In genomic region chr6:159042003-159042823, GRCh38 we compare ENCODE assay signal across 1 cellular context.
TF ChIP-seq lines count a peak whose summit lies in the region.

No MANE protein-coding gene starts in this region.

TF ChIP-seq in GM23338, 12 proteins besides CTCF, POLR2A, EP300 and RAD21:
- TF ChIP-seq, protein P1, sequence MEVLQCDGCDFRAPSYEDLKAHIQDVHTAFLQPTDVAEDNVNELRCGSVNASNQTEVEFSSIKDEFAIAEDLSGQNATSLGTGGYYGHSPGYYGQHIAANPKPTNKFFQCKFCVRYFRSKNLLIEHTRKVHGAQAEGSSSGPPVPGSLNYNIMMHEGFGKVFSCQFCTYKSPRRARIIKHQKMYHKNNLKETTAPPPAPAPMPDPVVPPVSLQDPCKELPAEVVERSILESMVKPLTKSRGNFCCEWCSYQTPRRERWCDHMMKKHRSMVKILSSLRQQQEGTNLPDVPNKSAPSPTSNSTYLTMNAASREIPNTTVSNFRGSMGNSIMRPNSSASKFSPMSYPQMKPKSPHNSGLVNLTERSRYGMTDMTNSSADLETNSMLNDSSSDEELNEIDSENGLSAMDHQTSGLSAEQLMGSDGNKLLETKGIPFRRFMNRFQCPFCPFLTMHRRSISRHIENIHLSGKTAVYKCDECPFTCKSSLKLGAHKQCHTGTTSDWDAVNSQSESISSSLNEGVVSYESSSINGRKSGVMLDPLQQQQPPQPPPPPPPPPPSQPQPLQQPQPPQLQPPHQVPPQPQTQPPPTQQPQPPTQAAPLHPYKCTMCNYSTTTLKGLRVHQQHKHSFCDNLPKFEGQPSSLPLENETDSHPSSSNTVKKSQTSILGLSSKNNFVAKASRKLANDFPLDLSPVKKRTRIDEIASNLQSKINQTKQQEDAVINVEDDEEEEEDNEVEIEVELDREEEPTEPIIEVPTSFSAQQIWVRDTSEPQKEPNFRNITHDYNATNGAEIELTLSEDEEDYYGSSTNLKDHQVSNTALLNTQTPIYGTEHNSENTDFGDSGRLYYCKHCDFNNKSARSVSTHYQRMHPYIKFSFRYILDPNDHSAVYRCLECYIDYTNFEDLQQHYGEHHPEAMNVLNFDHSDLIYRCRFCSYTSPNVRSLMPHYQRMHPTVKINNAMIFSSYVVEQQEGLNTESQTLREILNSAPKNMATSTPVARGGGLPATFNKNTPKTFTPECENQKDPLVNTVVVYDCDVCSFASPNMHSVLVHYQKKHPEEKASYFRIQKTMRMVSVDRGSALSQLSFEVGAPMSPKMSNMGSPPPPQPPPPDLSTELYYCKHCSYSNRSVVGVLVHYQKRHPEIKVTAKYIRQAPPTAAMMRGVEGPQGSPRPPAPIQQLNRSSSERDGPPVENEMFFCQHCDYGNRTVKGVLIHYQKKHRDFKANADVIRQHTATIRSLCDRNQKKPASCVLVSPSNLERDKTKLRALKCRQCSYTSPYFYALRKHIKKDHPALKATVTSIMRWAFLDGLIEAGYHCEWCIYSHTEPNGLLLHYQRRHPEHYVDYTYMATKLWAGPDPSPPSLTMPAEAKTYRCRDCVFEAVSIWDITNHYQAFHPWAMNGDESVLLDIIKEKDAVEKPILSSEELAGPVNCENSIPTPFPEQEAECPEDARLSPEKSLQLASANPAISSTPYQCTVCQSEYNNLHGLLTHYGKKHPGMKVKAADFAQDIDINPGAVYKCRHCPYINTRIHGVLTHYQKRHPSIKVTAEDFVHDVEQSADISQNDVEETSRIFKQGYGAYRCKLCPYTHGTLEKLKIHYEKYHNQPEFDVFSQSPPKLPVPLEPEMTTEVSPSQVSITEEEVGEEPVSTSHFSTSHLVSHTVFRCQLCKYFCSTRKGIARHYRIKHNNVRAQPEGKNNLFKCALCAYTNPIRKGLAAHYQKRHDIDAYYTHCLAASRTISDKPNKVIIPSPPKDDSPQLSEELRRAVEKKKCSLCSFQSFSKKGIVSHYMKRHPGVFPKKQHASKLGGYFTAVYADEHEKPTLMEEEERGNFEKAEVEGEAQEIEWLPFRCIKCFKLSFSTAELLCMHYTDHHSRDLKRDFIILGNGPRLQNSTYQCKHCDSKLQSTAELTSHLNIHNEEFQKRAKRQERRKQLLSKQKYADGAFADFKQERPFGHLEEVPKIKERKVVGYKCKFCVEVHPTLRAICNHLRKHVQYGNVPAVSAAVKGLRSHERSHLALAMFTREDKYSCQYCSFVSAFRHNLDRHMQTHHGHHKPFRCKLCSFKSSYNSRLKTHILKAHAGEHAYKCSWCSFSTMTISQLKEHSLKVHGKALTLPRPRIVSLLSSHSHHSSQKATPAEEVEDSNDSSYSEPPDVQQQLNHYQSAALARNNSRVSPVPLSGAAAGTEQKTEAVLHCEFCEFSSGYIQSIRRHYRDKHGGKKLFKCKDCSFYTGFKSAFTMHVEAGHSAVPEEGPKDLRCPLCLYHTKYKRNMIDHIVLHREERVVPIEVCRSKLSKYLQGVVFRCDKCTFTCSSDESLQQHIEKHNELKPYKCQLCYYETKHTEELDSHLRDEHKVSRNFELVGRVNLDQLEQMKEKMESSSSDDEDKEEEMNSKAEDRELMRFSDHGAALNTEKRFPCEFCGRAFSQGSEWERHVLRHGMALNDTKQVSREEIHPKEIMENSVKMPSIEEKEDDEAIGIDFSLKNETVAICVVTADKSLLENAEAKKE (CRISPR knock-in tag; IDR thresholded peaks at IDR 0.05): no peak
- no peak for TF ChIP-seq POLR2AphosphoS5 (IDR thresholded peaks at IDR 0.05; ENCODE audit: low read depth)
- no peak for TF ChIP-seq NANOG (IDR thresholded peaks at IDR 0.05; ENCODE audit: borderline replicate concordance)
- no peak for TF ChIP-seq CREB1 (CRISPR knock-in tag; IDR thresholded peaks at IDR 0.05; ENCODE audit: low read depth)
